ENCODE assay signal across 1 cellular context in the genomic region with DNA sequence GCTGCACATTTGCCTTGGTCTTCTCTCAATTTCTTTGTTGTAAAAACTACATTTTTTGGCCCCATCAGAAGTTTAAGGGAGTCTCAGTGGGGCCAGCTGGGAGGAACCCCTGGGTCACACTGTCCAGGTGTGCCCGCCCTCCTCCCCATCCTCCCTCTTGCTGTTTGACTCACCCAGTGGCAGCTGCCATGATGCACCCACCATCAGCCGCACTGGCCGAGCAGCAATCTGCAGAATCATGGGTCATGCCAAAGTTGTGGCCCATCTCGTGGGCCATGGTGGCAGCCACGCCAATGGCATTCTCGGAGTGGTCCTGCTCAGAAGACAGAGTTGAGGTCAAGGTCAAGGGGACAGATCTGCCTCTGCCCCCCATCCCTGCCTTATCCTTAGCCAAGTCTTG.
TF ChIP-seq lines count a peak whose summit lies in the region.

No MANE protein-coding gene starts in this region.

TF ChIP-seq in IMR-90, 13 proteins besides CTCF, POLR2A, EP300 and RAD21:
- TF ChIP-seq NFE2L2 (IDR thresholded peaks at IDR 0.05; ENCODE audit: low read depth, low read length) (no peak), MAZ (IDR thresholded peaks at IDR 0.05; ENCODE audit: borderline replicate concordance, low read depth, low read length) (no peak), MAFK (IDR thresholded peaks at IDR 0.05; ENCODE audit: low read depth, low read length) (no peak), SMC3 (IDR thresholded peaks at IDR 0.05; ENCODE audit: low read depth, low read length) (no peak), CHD1 (IDR thresholded peaks at IDR 0.05; ENCODE audit: low read depth, low read length) (no peak), CEBPB (IDR thresholded peaks at IDR 0.05; ENCODE audit: low read depth, low read length) (no peak), RFX5 (IDR thresholded peaks at IDR 0.05; ENCODE audit: low read depth, low read length) (no peak), BHLHE40 (IDR thresholded peaks at IDR 0.05; ENCODE audit: low read depth, low read length) (no peak)
- TF ChIP-seq, protein P1, sequence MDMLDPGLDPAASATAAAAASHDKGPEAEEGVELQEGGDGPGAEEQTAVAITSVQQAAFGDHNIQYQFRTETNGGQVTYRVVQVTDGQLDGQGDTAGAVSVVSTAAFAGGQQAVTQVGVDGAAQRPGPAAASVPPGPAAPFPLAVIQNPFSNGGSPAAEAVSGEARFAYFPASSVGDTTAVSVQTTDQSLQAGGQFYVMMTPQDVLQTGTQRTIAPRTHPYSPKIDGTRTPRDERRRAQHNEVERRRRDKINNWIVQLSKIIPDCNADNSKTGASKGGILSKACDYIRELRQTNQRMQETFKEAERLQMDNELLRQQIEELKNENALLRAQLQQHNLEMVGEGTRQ (IDR thresholded peaks at IDR 0.05; ENCODE audit: low read depth, low read length): no peak
- TF ChIP-seq, protein P2, sequence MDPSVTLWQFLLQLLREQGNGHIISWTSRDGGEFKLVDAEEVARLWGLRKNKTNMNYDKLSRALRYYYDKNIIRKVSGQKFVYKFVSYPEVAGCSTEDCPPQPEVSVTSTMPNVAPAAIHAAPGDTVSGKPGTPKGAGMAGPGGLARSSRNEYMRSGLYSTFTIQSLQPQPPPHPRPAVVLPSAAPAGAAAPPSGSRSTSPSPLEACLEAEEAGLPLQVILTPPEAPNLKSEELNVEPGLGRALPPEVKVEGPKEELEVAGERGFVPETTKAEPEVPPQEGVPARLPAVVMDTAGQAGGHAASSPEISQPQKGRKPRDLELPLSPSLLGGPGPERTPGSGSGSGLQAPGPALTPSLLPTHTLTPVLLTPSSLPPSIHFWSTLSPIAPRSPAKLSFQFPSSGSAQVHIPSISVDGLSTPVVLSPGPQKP (IDR thresholded peaks at IDR 0.05; ENCODE audit: borderline replicate concordance, low read depth, low read length): no peak
